Comparison of ENCODE assay signal across 8 cellular contexts in the genomic region with DNA sequence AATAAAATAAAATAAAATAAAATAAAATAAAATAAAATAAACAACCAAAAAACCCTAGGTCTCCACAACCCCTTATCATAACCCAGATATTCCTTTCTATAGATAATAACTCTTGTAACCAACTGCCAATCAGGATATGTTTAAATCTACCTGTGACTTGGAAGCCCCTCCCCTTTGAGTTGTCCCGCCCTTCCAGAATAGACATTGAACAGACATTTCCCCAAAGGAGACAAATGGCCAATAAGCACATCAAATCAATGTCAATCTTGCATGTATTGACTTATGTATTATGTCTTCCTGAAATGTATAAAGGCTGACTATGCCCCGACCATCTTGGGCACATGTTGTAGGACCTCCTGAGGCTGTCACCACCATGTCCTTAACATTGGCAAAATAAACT. TPM values are rescaled to one million over a fixed set of nuclear protein-coding genes. Genes with fewer than 3 reads are reported as not detected.
DNase-seq lines count a peak whose midpoint lies in the region; ATAC-seq and TF ChIP-seq lines count a peak whose summit lies in the region.

No MANE protein-coding gene starts in this region.

- H3K27me3 ChIP-seq in BJ (ENCODE audit: control insufficient read depth, insufficient read depth, low read length): no peaks in the 10 kb centered on the region
- H3K27me3 ChIP-seq in HUES64 (ENCODE audit: insufficient read depth, low read length): no peaks in the 10 kb centered on the region
- no peaks in the 10 kb centered on the region for H3K27me3 ChIP-seq in adipocyte (replicated peaks; ENCODE audit: control insufficient read depth, insufficient read depth, low read length)
- H3K27me3 ChIP-seq in left lung: no peaks in the 10 kb centered on the region
- H3K27me3 ChIP-seq in uterus: no peaks in the 10 kb centered on the region

- H3K36me3 ChIP-seq in BJ (ENCODE audit: control insufficient read depth, insufficient read depth, low read length): peaks cover 17% of the 10 kb centered on the region
- H3K36me3 ChIP-seq in HUES64 (ENCODE audit: insufficient read depth, low read length): peaks cover 27% of the 10 kb centered on the region
- H3K36me3 ChIP-seq in adipocyte (ENCODE audit: control insufficient read depth, insufficient read depth, low read length, severe bottlenecking): peaks cover 22% of the 10 kb centered on the region
- H3K36me3 ChIP-seq in left lung: peaks cover 0 to 25% of the 10 kb centered on the region in 2 donors
- no peaks in the 10 kb centered on the region for H3K36me3 ChIP-seq in uterus

- H3K4me1 ChIP-seq in HUES64 (ENCODE audit: insufficient read depth, low read length): 0 out of 2 replicates have a peak, but pooled peaks cover 5% of the 10 kb centered on the region
- H3K4me1 ChIP-seq in adipocyte (ENCODE audit: control insufficient read depth, insufficient read depth, low read length): peaks cover 28% of the 10 kb centered on the region
- peaks cover 10 to 44% of the 10 kb centered on the region in 2 donors for H3K4me1 ChIP-seq in left lung
- H3K4me1 ChIP-seq in uterus: peaks cover 5 to 6% of the 10 kb centered on the region in 2 donors

- H3K9ac ChIP-seq in HUES64 (ENCODE audit: low read depth, low read length): peak overlapping the region; percentile 85; the same call in 1 of the 2 replicates
- peak overlapping the region; percentile 94 for H3K9ac ChIP-seq in adipocyte (ENCODE audit: low read length)

- POLR2A ChIA-PET in BJ (lab: Charles Lee): no interaction called here

- DNase-seq in BJ (ENCODE audit: low read depth) (no peak), adipocyte (ENCODE audit: low read depth) (no peak), left lung (peak in 1 of 2 donors; percentile 15), uterus (peak; percentile 9), amniotic stem cell (lab: John Stamatoyannopoulos, UW) (no peak)

- intact Hi-C loops in left lung (cut with DNase I) (loop anchor here in 1 of 2 donors (10.0 kb wide), 1 partner anchor 68 kb away; no protein-coding TSS in a partner anchor), uterus (cut with DNase I; ENCODE audit: low total_unique reads) (loop anchor here (10.0 kb wide), 2 partner anchors 68 to 138 kb away; no protein-coding TSS in a partner anchor)

- no peak for TF ChIP-seq POLR2A in uterus (IDR thresholded peaks at IDR 0.05)

- H3K4me3 ChIP-seq in BJ (ENCODE audit: low read depth, low read length) (peak overlapping the region; percentile 67), HUES64 (ENCODE audit: low read length) (peak overlapping the region; percentile 86), adipocyte (ENCODE audit: low read length) (peak overlapping the region; percentile 85), left lung (peak overlapping the region; percentile 69 to 81), uterus (peak overlapping the region; percentile 61 to 98)

- CTCF ChIA-PET in BJ (lab: Yijun Ruan, JAX): interaction anchor here (1.7 to 4.0 kb wide), 3 partner anchors 14 to 71 kb away, joined by 15 to 37 read pairs (median 18); a partner anchor contains a TSS

- H3K27ac ChIP-seq in HUES64 (ENCODE audit: low read depth, low read length) (peak overlapping the region; percentile 96; the same call in 1 of the 2 replicates), left lung (peak overlapping the region; percentile 95 to 98), uterus (peak overlapping the region; percentile 93 to 97)

- TF ChIP-seq CTCF in BJ (IDR thresholded peaks at IDR 0.05; ENCODE audit: insufficient read depth, low read depth, low read length): no peak
- no peak for TF ChIP-seq CTCF in left lung (IDR thresholded peaks at IDR 0.05)
- no peak for TF ChIP-seq CTCF in uterus (IDR thresholded peaks at IDR 0.05)

- 85% methylated on average over 2 of the region's 2 CpGs for WGBS in HUES64

- ATAC-seq in left lung (no peak), GM18498 (IDR thresholded peaks at IDR 0.05; ENCODE audit: unreplicated experiment) (no peak), GM18870 (IDR thresholded peaks at IDR 0.05; ENCODE audit: unreplicated experiment) (no peak)

- no peaks in the 10 kb centered on the region for H3K9me3 ChIP-seq in HUES64 (ENCODE audit: insufficient read depth, low read depth, low read length)
- H3K9me3 ChIP-seq in adipocyte (ENCODE audit: control insufficient read depth, low read length): no peaks in the 10 kb centered on the region
- H3K9me3 ChIP-seq in left lung: no peaks in the 10 kb centered on the region
- no peaks in the 10 kb centered on the region for H3K9me3 ChIP-seq in uterus

RNA-seq across cellular contexts. Expression of a gene that starts 1.5 kb away (rescaled TPM):
- polyA plus RNA-seq in BJ (2011; rRNA removed): 6.0 and 10.7 TPM in 2 replicates
- polyA minus RNA-seq in BJ (2011; rRNA and poly(A)+ RNA removed): 22.8 and 39.5 TPM in 2 replicates
- polyA plus RNA-seq in HUES64 (2013, experiment 1 of 2): 29.0 TPM
- polyA plus RNA-seq in HUES64 (2013, experiment 2 of 2): 25.9 TPM
- 10 to 100 TPM; 23.6 to 33.8 TPM for total RNA-seq in left lung
- total RNA-seq in uterus: 10 to 100 TPM in 3 of 4 donors, 1 to 10 TPM in 1; 3.3 to 72.8 (median 18.3) TPM

RNA-seq across cellular contexts. Expression of a gene that starts 10.2 kb away (rescaled TPM):
- polyA plus RNA-seq in BJ (2011; rRNA removed): 62.1 and 86.8 TPM in 2 replicates
- polyA minus RNA-seq in BJ (2011; rRNA and poly(A)+ RNA removed): 30.4 and 39.1 TPM in 2 replicates
- 5.8 TPM for polyA plus RNA-seq in HUES64 (2013, experiment 1 of 2)
- polyA plus RNA-seq in HUES64 (2013, experiment 2 of 2): 5.0 TPM
- 100 to 1,000 TPM in 1 of 2 donors, 10 to 100 TPM in 1; 91.0 to 153 TPM for total RNA-seq in left lung
- 100 to 1,000 TPM in 2 of 4 donors, 10 to 100 TPM in 2; 81.2 to 149 (median 117) TPM for total RNA-seq in uterus

RNA-seq across cellular contexts. Expression of a gene that starts 14.3 kb away (rescaled TPM):
- 43.3 and 55.8 TPM in 2 replicates for polyA plus RNA-seq in BJ (2011; rRNA removed)
- 10.3 and 24.5 TPM in 2 replicates for polyA minus RNA-seq in BJ (2011; rRNA and poly(A)+ RNA removed)
- polyA plus RNA-seq in HUES64 (2013, experiment 1 of 2): 25.8 TPM
- polyA plus RNA-seq in HUES64 (2013, experiment 2 of 2): 26.4 TPM
- total RNA-seq in left lung (10 to 100 TPM; 11.4 to 14.1 TPM), uterus (100 to 1,000 TPM in 1 of 4 donors, 10 to 100 TPM in 2, 1 to 10 TPM in 1; 3.8 to 105 (median 25.6) TPM)

RNA-seq across cellular contexts. Expression of a gene that starts 34.2 kb away (rescaled TPM):
- 0.60 and 0.70 TPM in 2 replicates for polyA plus RNA-seq in BJ (2011; rRNA removed)
- polyA minus RNA-seq in BJ (2011; rRNA and poly(A)+ RNA removed): 0.33 TPM in 1 of 2 replicates, not detected in the other
- polyA plus RNA-seq in HUES64 (2013, experiment 1 of 2): 1.1 TPM
- polyA plus RNA-seq in HUES64 (2013, experiment 2 of 2): 1.2 TPM
- total RNA-seq in left lung: 1 to 10 TPM; 2.1 to 3.4 TPM
- 10 to 100 TPM in 1 of 4 donors, 1 to 10 TPM in 2, under 1 TPM in 1; 0.88 to 14.7 (median 3.7) TPM for total RNA-seq in uterus

Comparison
In these comparisons a context has a peak if more than half of its experiments do, and no peak if none do; other contexts are left out.
1. DNase-seq: peak in uterus (2 of 2); none in BJ (single experiment), adipocyte (single experiment) and amniotic stem cell (single experiment).
2. Peak in every context shown above with its lines, with median percentiles within 50 percentile points of each other: H3K4me3 ChIP-seq and H3K27ac ChIP-seq.